ENCODE assay signal across 8 cellular contexts in genomic region chr15:96327155-96327741, GRCh38. TPM values are rescaled to one million over a fixed set of nuclear protein-coding genes. Genes with fewer than 3 reads are reported as not detected.
DNase-seq lines count a peak whose midpoint lies in the region; ATAC-seq, FAIRE-seq and TF ChIP-seq lines count a peak whose summit lies in the region.

No MANE protein-coding gene starts in this region.

- peak; percentile 66 for TF ChIP-seq CTCF in D721Med (IDR thresholded peaks at IDR 0.05; ENCODE audit: insufficient read depth, missing control alignments)
- peak; percentile 77 for TF ChIP-seq CTCF in HEK293 (tag by site-specific recombination; IDR thresholded peaks at IDR 0.05)
- peak; percentile 73 for TF ChIP-seq CTCF in cardiac fibroblast (IDR thresholded peaks at IDR 0.05; ENCODE audit: low read depth, low read length)
- TF ChIP-seq CTCF in thyroid gland (IDR thresholded peaks at IDR 0.05): peak; percentile 40 to 89 (median 80)

- ATAC-seq in left colon (peak; percentile 52), HG03469 (IDR thresholded peaks at IDR 0.05; ENCODE audit: unreplicated experiment) (no peak), GM21717 (IDR thresholded peaks at IDR 0.05; ENCODE audit: unreplicated experiment) (no peak)

- TF ChIP-seq POLR2A in thyroid gland (IDR thresholded peaks at IDR 0.05): peak in 1 of 2 donors; percentile 20

- DNase-seq in D721Med (ENCODE audit: insufficient read length, low spot score) (no peak), NCI-H526 treated with DMSO at 0.1 percent for 48 hours (lab: John Stamatoyannopoulos, UW) (peak; percentile 82), cardiac fibroblast (ENCODE audit: low read depth in 2 of 2) (peak; percentile 94 to 95), left colon (no peak), thyroid gland (peak in 1 of 2 donors; percentile 25)

- H3K4me1 ChIP-seq in HEK293 (ENCODE audit: control insufficient read depth, insufficient read depth, low read length) (peaks cover 11% of the 10 kb centered on the region), thyroid gland (peaks cover 8% of the 10 kb centered on the region in 2 donors)

- H3K27ac ChIP-seq in HEK293 (ENCODE audit: extremely low read depth, low read depth, low read length) (peak overlapping the region; percentile 90), thyroid gland (peak overlapping the region; percentile 49 to 90 (median 72))

- 6 to 8% methylated on average over 14 of the region's 14 CpGs for WGBS in thyroid gland, 2 donors

- no peaks in the 10 kb centered on the region for H3K36me3 ChIP-seq in HEK293 (ENCODE audit: control insufficient read depth in 2 of 2, insufficient read depth in 1 of 2, low read length in 2 of 2)
- peaks cover 0 to 2% of the 10 kb centered on the region in 2 donors for H3K36me3 ChIP-seq in thyroid gland

- CTCF ChIA-PET in HEK293 (lab: Yijun Ruan, JAX): interaction anchor here (0.5 to 3.1 kb wide), 62 partner anchors 9 to 1898 kb away, joined by 3 to 29 read pairs (median 3); no protein-coding TSS in a partner anchor

- H3K4me3 ChIP-seq in HEK293 (ENCODE audit: low read depth, low read length) (peak overlapping the region; percentile 60), cardiac fibroblast (replicated peaks in 1 of 2; ENCODE audit: low read depth in 2 of 2, low read length in 2 of 2) (peak overlapping the region; percentile 67 to 69), thyroid gland (replicated peaks in 1 of 3) (peak overlapping the region in 1 of 3 donors; percentile 23)

- H3K9me3 ChIP-seq in HEK293 (ENCODE audit: control insufficient read depth, insufficient read depth, low read depth, low read length) (no peaks in the 10 kb centered on the region), thyroid gland (no peaks in the 10 kb centered on the region)

- no peak for FAIRE-seq in D721Med (lab: Jason Lieb, UNC)

- POLR2A ChIA-PET in HEK293 (lab: Yijun Ruan, JAX): interaction anchor here (0.7 to 2.8 kb wide), 20 partner anchors 9 to 1911 kb away, joined by 3 to 24 read pairs (median 4); no protein-coding TSS in a partner anchor

- intact Hi-C loops in left colon (cut with DNase I, micrococcal nuclease) (loop anchor here in 1 of 2 donors (10.0 kb wide), 1 partner anchor 1072 kb away; no protein-coding TSS in a partner anchor), thyroid gland (cut with DNase I) (no loop called here)

- no peaks in the 10 kb centered on the region for H3K27me3 ChIP-seq in thyroid gland

TF ChIP-seq in HEK293, 187 proteins besides CTCF, POLR2A, EP300 and RAD21 (continues in another document):
- TF ChIP-seq SP2 (tag by site-specific recombination; IDR thresholded peaks at IDR 0.05): no peak
- TF ChIP-seq PRDM1 (tag by site-specific recombination; IDR thresholded peaks at IDR 0.05): peak; percentile 54; the same call in 1 of the 2 replicates
- no peak for TF ChIP-seq ZNF677 (tag by site-specific recombination; IDR thresholded peaks at IDR 0.05)
- TF ChIP-seq ZNF701 (tag by site-specific recombination; IDR thresholded peaks at IDR 0.05): no peak
- TF ChIP-seq BCL11B (tag by site-specific recombination; IDR thresholded peaks at IDR 0.05; ENCODE audit: low read depth): no peak
- TF ChIP-seq ZEB2 (tag by site-specific recombination; IDR thresholded peaks at IDR 0.05): peak; percentile 28; the same call in 1 of the 2 replicates
- 0 out of 2 replicates have a peak, but pooled peaks have one; percentile 23 for TF ChIP-seq ZNF561 (tag by site-specific recombination; IDR thresholded peaks at IDR 0.05; ENCODE audit: borderline replicate concordance)
- TF ChIP-seq ZNF324 (tag by site-specific recombination; IDR thresholded peaks at IDR 0.05): no peak
- TF ChIP-seq MZF1 (tag by site-specific recombination; IDR thresholded peaks at IDR 0.05; ENCODE audit: borderline replicate concordance): no peak
- TF ChIP-seq, protein P1, sequence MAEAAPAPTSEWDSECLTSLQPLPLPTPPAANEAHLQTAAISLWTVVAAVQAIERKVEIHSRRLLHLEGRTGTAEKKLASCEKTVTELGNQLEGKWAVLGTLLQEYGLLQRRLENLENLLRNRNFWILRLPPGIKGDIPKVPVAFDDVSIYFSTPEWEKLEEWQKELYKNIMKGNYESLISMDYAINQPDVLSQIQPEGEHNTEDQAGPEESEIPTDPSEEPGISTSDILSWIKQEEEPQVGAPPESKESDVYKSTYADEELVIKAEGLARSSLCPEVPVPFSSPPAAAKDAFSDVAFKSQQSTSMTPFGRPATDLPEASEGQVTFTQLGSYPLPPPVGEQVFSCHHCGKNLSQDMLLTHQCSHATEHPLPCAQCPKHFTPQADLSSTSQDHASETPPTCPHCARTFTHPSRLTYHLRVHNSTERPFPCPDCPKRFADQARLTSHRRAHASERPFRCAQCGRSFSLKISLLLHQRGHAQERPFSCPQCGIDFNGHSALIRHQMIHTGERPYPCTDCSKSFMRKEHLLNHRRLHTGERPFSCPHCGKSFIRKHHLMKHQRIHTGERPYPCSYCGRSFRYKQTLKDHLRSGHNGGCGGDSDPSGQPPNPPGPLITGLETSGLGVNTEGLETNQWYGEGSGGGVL (tag by site-specific recombination; IDR thresholded peaks at IDR 0.05): no peak
- TF ChIP-seq ZNF202 (tag by site-specific recombination; IDR thresholded peaks at IDR 0.05; ENCODE audit: borderline replicate concordance): no peak
- no peak for TF ChIP-seq GLI2 (tag by site-specific recombination; IDR thresholded peaks at IDR 0.05; ENCODE audit: borderline replicate concordance, low read depth)
- TF ChIP-seq EGR2 (tag by site-specific recombination; IDR thresholded peaks at IDR 0.05; ENCODE audit: low read depth): no peak
- no peak for TF ChIP-seq ZNF341 (tag by site-specific recombination; IDR thresholded peaks at IDR 0.05; ENCODE audit: low read depth)
- TF ChIP-seq, protein P2, sequence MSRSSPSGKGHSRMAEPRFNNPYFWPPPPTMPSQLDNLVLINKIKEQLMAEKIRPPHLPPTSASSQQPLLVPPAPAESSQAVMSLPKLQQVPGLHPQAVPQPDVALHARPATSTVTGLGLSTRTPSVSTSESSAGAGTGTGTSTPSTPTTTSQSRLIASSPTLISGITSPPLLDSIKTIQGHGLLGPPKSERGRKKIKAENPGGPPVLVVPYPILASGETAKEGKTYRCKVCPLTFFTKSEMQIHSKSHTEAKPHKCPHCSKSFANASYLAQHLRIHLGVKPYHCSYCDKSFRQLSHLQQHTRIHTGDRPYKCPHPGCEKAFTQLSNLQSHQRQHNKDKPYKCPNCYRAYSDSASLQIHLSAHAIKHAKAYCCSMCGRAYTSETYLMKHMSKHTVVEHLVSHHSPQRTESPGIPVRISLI (tag by site-specific recombination; IDR thresholded peaks at IDR 0.05): peak; percentile 72
- no peak for TF ChIP-seq RBAK (tag by site-specific recombination; IDR thresholded peaks at IDR 0.05)
- no peak for TF ChIP-seq TCF7L2 (IDR thresholded peaks at IDR 0.05; ENCODE audit: borderline replicate concordance, low read depth, low read length)
- peak; percentile 68; the same call in 1 of the 2 replicates for TF ChIP-seq IKZF3 (tag by site-specific recombination; IDR thresholded peaks at IDR 0.05)
- TF ChIP-seq SCRT1 (tag by site-specific recombination; IDR thresholded peaks at IDR 0.05; ENCODE audit: borderline replicate concordance): no peak
- no peak for TF ChIP-seq TSHZ1 (tag by site-specific recombination; IDR thresholded peaks at IDR 0.05; ENCODE audit: borderline replicate concordance)
- TF ChIP-seq GFI1B (tag by site-specific recombination; IDR thresholded peaks at IDR 0.05): peak; percentile 90
- TF ChIP-seq SCRT2 (tag by site-specific recombination; IDR thresholded peaks at IDR 0.05): no peak
- no peak for TF ChIP-seq ZNF837 (tag by site-specific recombination; IDR thresholded peaks at IDR 0.05)
- no peak for TF ChIP-seq ZNF350 (tag by site-specific recombination; IDR thresholded peaks at IDR 0.05)
- no peak for TF ChIP-seq ZNF138 (tag by site-specific recombination; IDR thresholded peaks at IDR 0.05; ENCODE audit: borderline replicate concordance)
- TF ChIP-seq REPIN1 (tag by site-specific recombination; IDR thresholded peaks at IDR 0.05; ENCODE audit: low read depth): no peak
- no peak for TF ChIP-seq ZNF704 (tag by site-specific recombination; IDR thresholded peaks at IDR 0.05)

RNA-seq across cellular contexts. Expression of gene NR2F2, which starts 3.3 kb away (rescaled TPM):
- 10 to 100 TPM; 24.9 to 35.3 TPM for total RNA-seq in left colon
- total RNA-seq in thyroid gland: 10 to 100 TPM; 18.3 to 30.2 (median 20.4) TPM

Comparison
In these comparisons a context has a peak if more than half of its experiments do, and no peak if none do; other contexts are left out.
1. DNase-seq: peak in NCI-H526 treated with DMSO at 0.1 percent for 48 hours (single experiment) and cardiac fibroblast (2 of 2); none in D721Med (single experiment) and left colon (0 of 2).
2. Peak in every context shown above with its lines, with median percentiles within 50 percentile points of each other: CTCF ChIP-seq.